ENCODE assay signal across 26 cellular contexts in genomic region chr10:118939216-118940007, GRCh38.
A peak's percentile ranks its signal among the peaks of the same experiment; 100 is the strongest.
DNase-seq lines count a peak whose midpoint lies in the region; ATAC-seq, FAIRE-seq and TF ChIP-seq lines count a peak whose summit lies in the region.
"Had no signal": no experiment of that assay in that cellular context is flagged by ENCODE, and none has a peak within 500 bp of the region (broad histone marks: within the 10 kb centered on the region; RNA-seq: fewer than 3 reads in every experiment).

No MANE protein-coding gene starts in this region.

- H2AFZ ChIP-seq in KMS-11 (ENCODE audit: low read depth) (peak overlapping the region; percentile 47; the same call in 1 of the 2 replicates), K562 (ENCODE audit: low read depth, low read length) (no peak overlapping the region), SK-N-SH (ENCODE audit: low read depth) (no peak overlapping the region)

- in situ Hi-C loops in K562 (cut with MboI) = no loop called here

- ATAC-seq in K562 (no peak), foreskin keratinocyte (peak; percentile 41)
- ATAC-seq: esophagus mucosa; PC-3; right lobe of liver; stimulated activated memory B cell treated with anti-CD40 and anti-IgM and Interleukin-4, amounts not matched to agents 10 μg/mL and 1 μg/mL and 100 μg/mL, for 72 hours had no signal

- TF ChIP-seq CTCF in KMS-11 (conservative IDR thresholded peaks at IDR 0.05; ENCODE audit: low read depth, low read length) (no peak), K562 (IDR thresholded peaks at IDR 0.05 in 2 of 3, conservative IDR thresholded peaks at IDR 0.05 in 1 of 3; ENCODE audit: insufficient read depth in 2 of 3, low read depth in 1 of 3, low read length in 3 of 3) (no peak), foreskin keratinocyte (conservative IDR thresholded peaks at IDR 0.05) (no peak), thyroid gland (IDR thresholded peaks at IDR 0.05) (no peak), suprapubic skin (IDR thresholded peaks at IDR 0.05) (no peak), SK-N-SH (IDR thresholded peaks at IDR 0.05) (no peak)

- H3K9me1 ChIP-seq in K562 (ENCODE audit: control insufficient read depth, insufficient read depth, low read length) = no peaks in the 10 kb centered on the region

- H3K4me1 ChIP-seq in KMS-11 (ENCODE audit: low read depth, poor library complexity, severe bottlenecking) = peaks cover 26% of the 10 kb centered on the region
- H3K4me1 ChIP-seq in K562 (replicated peaks in 1 of 2; ENCODE audit: control insufficient read depth in 2 of 2, insufficient read depth in 2 of 2, low read length in 2 of 2) = no peaks in the 10 kb centered on the region
- H3K4me1 ChIP-seq in foreskin keratinocyte = peaks cover 10% of the 10 kb centered on the region
- no peaks in the 10 kb centered on the region for H3K4me1 ChIP-seq in thyroid gland
- H3K4me1 ChIP-seq in suprapubic skin = no peaks in the 10 kb centered on the region
- no peaks in the 10 kb centered on the region for H3K4me1 ChIP-seq in SK-N-SH (ENCODE audit: control insufficient read depth in 1 of 2, insufficient read depth in 2 of 2, low read depth in 1 of 2, low read length in 1 of 2)
- H3K4me1 ChIP-seq: adrenal gland, lower lobe of right lung, right lobe of liver, SJSA1, transverse colon had no signal

- no peak for TF ChIP-seq RAD21 in K562 (CRISPR knock-in tag; conservative IDR thresholded peaks at IDR 0.05 in 1 of 2, IDR thresholded peaks at IDR 0.05 in 1 of 2)
- no peak for TF ChIP-seq RAD21 in SK-N-SH (IDR thresholded peaks at IDR 0.05; ENCODE audit: low read length)

- intact Hi-C loops in K562 (cut with micrococcal nuclease) = no loop called here
- intact Hi-C loops in thyroid gland (cut with DNase I) = no loop called here

- H3K36me3 ChIP-seq in KMS-11 (ENCODE audit: insufficient read depth) (no peaks in the 10 kb centered on the region), K562 (ENCODE audit: control insufficient read depth, insufficient read depth, low read length) (no peaks in the 10 kb centered on the region), thyroid gland (no peaks in the 10 kb centered on the region), suprapubic skin (no peaks in the 10 kb centered on the region), SK-N-SH (replicated peaks in 1 of 2; ENCODE audit: control insufficient read depth in 1 of 2, insufficient read depth in 2 of 2, low read length in 1 of 2) (no peaks in the 10 kb centered on the region)
- H3K36me3 ChIP-seq: adrenal gland, lower lobe of right lung, ovary, right lobe of liver, SJSA1, transverse colon had no signal

- CTCF ChIA-PET in K562 (lab: Yijun Ruan, JAX; ENCODE audit: low intra/inter-chr PET ratio) = no interaction called here
- CTCF ChIA-PET in SK-N-SH (lab: Yijun Ruan, JAX) = interaction anchor here (1.3 kb wide), 1 partner anchor 90 kb away, joined by 3 read pairs; no protein-coding TSS in a partner anchor

- H4K20me1 ChIP-seq in KMS-11 (ENCODE audit: insufficient read depth) = no peaks in the 10 kb centered on the region
- H4K20me1 ChIP-seq in K562 (replicated peaks; ENCODE audit: control insufficient read depth, insufficient read depth, low read length) = no peaks in the 10 kb centered on the region
- H4K20me1 ChIP-seq in SK-N-SH (ENCODE audit: insufficient read depth) = no peaks in the 10 kb centered on the region

- no TSS peak for BruUV-seq in K562 (replicated peaks; lab: Mats Ljungman, UMichigan)

- no peak for FAIRE-seq in K562 (lab: Jason Lieb, UNC)
- FAIRE-seq: GM18507, H1 had no signal

- TF ChIP-seq EP300 in K562 (IDR thresholded peaks at IDR 0.05; ENCODE audit: low read length) (no peak), suprapubic skin (IDR thresholded peaks at IDR 0.05) (no peak), SK-N-SH (IDR thresholded peaks at IDR 0.05; ENCODE audit: borderline replicate concordance in 1 of 2, low read depth in 1 of 2, low read length in 1 of 2) (no peak)

- WGBS in K562 (ENCODE audit: insufficient coverage, low coverage, missing lambda C conversion rate) = 1% methylated on average over 7 of the region's 7 CpGs
- 92 to 94% methylated on average over 7 of the region's 7 CpGs for WGBS in thyroid gland, 2 donors
- 76% methylated on average over 7 of the region's 7 CpGs for WGBS in suprapubic skin
- WGBS in SK-N-SH (ENCODE audit: low lambda C conversion rate) = 57% methylated on average over 7 of the region's 7 CpGs

- POLR2A ChIA-PET in K562 (lab: Yijun Ruan, JAX) = interaction anchor here (1.5 kb wide), 1 partner anchor 10 kb away, joined by 4 read pairs; no protein-coding TSS in a partner anchor
- POLR2A ChIA-PET in SK-N-SH (lab: Yijun Ruan, JAX) = no interaction called here

- H3K9ac ChIP-seq in KMS-11 (no peak overlapping the region; the same call in 1 of the 2 replicates), K562 (ENCODE audit: insufficient read depth in 1 of 2, low read depth in 2 of 2, low read length in 2 of 2) (no peak overlapping the region), SK-N-SH (no peak overlapping the region)

- H3K79me2 ChIP-seq in KMS-11 (ENCODE audit: insufficient read depth, low read depth) (no peaks in the 10 kb centered on the region), K562 (ENCODE audit: control insufficient read depth, insufficient read depth, low read length) (no peaks in the 10 kb centered on the region), SK-N-SH (ENCODE audit: insufficient read depth) (no peaks in the 10 kb centered on the region)

- H3K27ac ChIP-seq in KMS-11 (peak overlapping the region; percentile 55), K562 (ENCODE audit: extremely low read depth, low read depth, low read length) (no peak overlapping the region), foreskin keratinocyte (no peak overlapping the region), thyroid gland (no peak overlapping the region), suprapubic skin (no peak overlapping the region), SK-N-SH (ENCODE audit: low read depth in 2 of 2, low read length in 1 of 2) (no peak overlapping the region)
- H3K27ac ChIP-seq: adrenal gland, lower lobe of right lung, ovary, right lobe of liver, SJSA1, transverse colon had no signal

- TF ChIP-seq POLR2A in K562 (conservative IDR thresholded peaks at IDR 0.05) = no peak
- no peak for TF ChIP-seq POLR2A in thyroid gland (IDR thresholded peaks at IDR 0.05)
- no peak for TF ChIP-seq POLR2A in suprapubic skin (IDR thresholded peaks at IDR 0.05)

- H3K4me2 ChIP-seq in KMS-11 (peak overlapping the region; percentile 70), K562 (ENCODE audit: insufficient read depth, low read length) (no peak overlapping the region), SK-N-SH (no peak overlapping the region)

- H3K9me2 ChIP-seq in SK-N-SH = 0 out of 2 replicates have a peak, but pooled peaks cover 4% of the 10 kb centered on the region

- H3K9me3 ChIP-seq in K562 (replicated peaks; ENCODE audit: control insufficient read depth, insufficient read depth, low read depth, low read length) = no peaks in the 10 kb centered on the region
- H3K9me3 ChIP-seq in thyroid gland = no peaks in the 10 kb centered on the region
- H3K9me3 ChIP-seq in suprapubic skin = no peaks in the 10 kb centered on the region
- no peaks in the 10 kb centered on the region for H3K9me3 ChIP-seq in SK-N-SH
- H3K9me3 ChIP-seq: adrenal gland, lower lobe of right lung, ovary, right lobe of liver, transverse colon had no signal

- no peaks in the 10 kb centered on the region for H3K27me3 ChIP-seq in KMS-11 (ENCODE audit: insufficient read depth, low read depth)
- H3K27me3 ChIP-seq in K562 (ENCODE audit: control insufficient read depth in 2 of 2, insufficient read depth in 2 of 2, low read length in 2 of 2) = 0 out of 5 replicates have a peak, but pooled peaks cover 0 to 4% of the 10 kb centered on the region in 2 experiments
- H3K27me3 ChIP-seq in foreskin keratinocyte = no peaks in the 10 kb centered on the region
- no peaks in the 10 kb centered on the region for H3K27me3 ChIP-seq in thyroid gland
- H3K27me3 ChIP-seq in suprapubic skin = no peaks in the 10 kb centered on the region
- H3K27me3 ChIP-seq in SK-N-SH (ENCODE audit: insufficient read depth) = no peaks in the 10 kb centered on the region
- H3K27me3 ChIP-seq: adrenal gland, ovary, right lobe of liver, SJSA1, transverse colon had no signal

- peak; percentile 45 for DNase-seq in ELR (ENCODE audit: low read depth)
- no peak for DNase-seq in K562 (ENCODE audit: extremely low read depth in 1 of 4, low spot score in 3 of 4)
- peak in 1 of 2 donors; percentile 62 for DNase-seq in foreskin keratinocyte
- DNase-seq in thyroid gland = no peak
- DNase-seq in suprapubic skin (ENCODE audit: low spot score in 2 of 2) = no peak
- no peak for DNase-seq in NCI-H2171 treated with DMSO at 0.1 percent for 48 hours (lab: John Stamatoyannopoulos, UW)
- DNase-seq in SK-N-SH = no peak
- DNase-seq: activated B cell treated with CpG ODN at 0.5 μM for 24 hours; caudate nucleus; CD8-positive, alpha-beta memory T cell; immature natural killer cell; lower lobe of right lung; NCI-H146; NCI-H2171; ovary; PC-3; right lobe of liver; stimulated activated CD4-positive, alpha-beta T cell treated with anti-CD3 and anti-CD28 coated beads, Interleukin-15, amount 100 ng/mL, for 24 hours; transverse colon had no signal

- no peak overlapping the region for H3K4me3 ChIP-seq in KMS-11 (IDR thresholded peaks at IDR 0.05; ENCODE audit: insufficient read depth, low read depth, low read length)
- H3K4me3 ChIP-seq in K562 = no peak overlapping the region
- no peak overlapping the region for H3K4me3 ChIP-seq in thyroid gland (replicated peaks in 1 of 3)
- no peak overlapping the region for H3K4me3 ChIP-seq in suprapubic skin
- no peak overlapping the region for H3K4me3 ChIP-seq in SK-N-SH (ENCODE audit: low read depth in 2 of 2, low read length in 1 of 2)
- H3K4me3 ChIP-seq: adrenal gland, lower lobe of right lung, ovary, right lobe of liver, SJSA1, transverse colon had no signal

- no peaks in the 10 kb centered on the region for H3F3A ChIP-seq in SK-N-SH (replicated peaks; ENCODE audit: insufficient read depth)

TF ChIP-seq in K562, 482 proteins besides CTCF, POLR2A, EP300 and RAD21 (continues in another document):
- TF ChIP-seq RBM25 (IDR thresholded peaks at IDR 0.05; ENCODE audit: low read depth, low read length, severe bottlenecking) (peak; percentile 27), GTF2F1 (IDR thresholded peaks at IDR 0.05; ENCODE audit: low read depth, low read length) (no peak)

TF ChIP-seq in SK-N-SH, 30 proteins besides CTCF, POLR2A, EP300 and RAD21 (continues in another document):
- no peak for TF ChIP-seq TAF1 (IDR thresholded peaks at IDR 0.05; ENCODE audit: borderline replicate concordance, low read depth, low read length)
- no peak for TF ChIP-seq FOXM1 (IDR thresholded peaks at IDR 0.05; ENCODE audit: low read depth)
- TF ChIP-seq SMC3 (IDR thresholded peaks at IDR 0.05; ENCODE audit: low read depth, low read length) = no peak
- no peak for TF ChIP-seq MXI1 (IDR thresholded peaks at IDR 0.05; ENCODE audit: low read depth, low read length)
